In the genomic region with DNA sequence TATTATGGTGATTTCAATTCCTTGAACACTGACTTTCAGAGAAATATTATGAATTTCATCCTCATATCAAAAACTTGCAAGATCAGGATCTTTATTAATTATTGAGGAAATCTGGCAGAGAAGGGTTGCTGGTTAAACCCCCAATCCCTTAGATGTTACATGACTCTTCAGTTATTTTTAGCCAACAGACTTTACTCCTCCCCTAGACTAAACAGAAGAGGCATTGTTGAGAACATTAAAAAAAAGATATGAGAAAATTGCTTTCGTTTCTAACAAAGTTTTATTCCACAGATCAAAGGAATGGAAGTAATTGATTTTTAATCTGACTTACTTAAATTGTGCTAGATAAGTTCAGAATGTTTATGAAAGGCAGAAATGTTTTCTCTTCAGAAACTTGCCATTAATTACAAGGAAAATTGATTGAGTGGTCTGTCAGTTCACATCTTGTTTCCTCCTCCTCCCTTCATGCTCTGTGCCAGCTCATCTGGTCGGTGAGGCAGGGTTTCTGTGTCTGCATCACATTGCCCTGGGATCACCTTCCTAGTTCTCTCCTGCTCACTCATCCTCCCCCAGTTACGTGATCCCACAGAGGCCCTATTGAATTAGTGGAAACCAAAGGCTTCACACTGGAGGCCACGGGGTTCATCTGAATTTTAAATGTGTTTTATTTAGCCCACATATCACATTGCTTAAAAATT, we compare ENCODE assay signal across 13 cellular contexts.
DNase-seq lines count a peak whose midpoint lies in the region; ATAC-seq and TF ChIP-seq lines count a peak whose summit lies in the region.
"Had no signal": no experiment of that assay in that cellular context is flagged by ENCODE, and none has a peak within 500 bp of the region (broad histone marks: within the 10 kb centered on the region; RNA-seq: fewer than 3 reads in every experiment).

No MANE protein-coding gene starts in this region.

- no peak overlapping the region for H3K23ac ChIP-seq in neuronal stem cell (ENCODE audit: low read depth, low read length, poor library complexity)

- H2BK15ac ChIP-seq in neuronal stem cell (ENCODE audit: low read length): no peak overlapping the region

- no peak for ATAC-seq in HG03097 (IDR thresholded peaks at IDR 0.05; ENCODE audit: low FRiP score, unreplicated experiment)
- ATAC-seq: GM23338 had no signal

- DNase-seq in NCI-H2171 treated with DMSO at 0.1 percent for 48 hours (lab: John Stamatoyannopoulos, UW) (peak; percentile 48), epithelial cell of esophagus (ENCODE audit: low read depth) (peak; percentile 59), medulla oblongata (ENCODE audit: extremely low spot score) (peak; percentile 30), neuronal stem cell (ENCODE audit: low spot score) (no peak), NCI-H128 (lab: John Stamatoyannopoulos, UW; ENCODE audit: unreplicated experiment) (no peak)
- no peak for DNase-seq in activated CD8-positive, alpha-beta memory T cell treated with anti-CD3 and anti-CD28 coated beads, Interleukin-2, amount 50 U/mL, for 4 hours
- DNase-seq: activated T-cell treated with anti-CD3 and anti-CD28 coated beads for 4 hours, GF-D8, T-helper 9 cell had no signal

- H3K79me2 ChIP-seq in ACC112 (ENCODE audit: control insufficient read depth, insufficient read depth, low read length, unreplicated experiment): no peaks in the 10 kb centered on the region

- H3K18ac ChIP-seq in neuronal stem cell (ENCODE audit: low read length): no peak overlapping the region

- no CpG with 5 or more reads among the region's 4 CpGs for WGBS in neuronal stem cell (ENCODE audit: extremely low coverage in 2 of 2, insufficient read length in 2 of 2, insufficient replicate concordance in 1 of 2), 2 donors

- H2AK5ac ChIP-seq in neuronal stem cell (ENCODE audit: low read depth, low read length): no peak overlapping the region

- peak overlapping the region; percentile 10; the same call in 1 of the 2 replicates for H3K27ac ChIP-seq in ACC112 (ENCODE audit: low read depth, low read length)
- no peak overlapping the region for H3K27ac ChIP-seq in neuronal stem cell (replicated peaks; ENCODE audit: low read length)

- H3K4me1 ChIP-seq in ACC112 (ENCODE audit: control insufficient read depth, insufficient read depth, low read length, unreplicated experiment) (peaks cover 15% of the 10 kb centered on the region), neuronal stem cell (ENCODE audit: control insufficient read depth in 2 of 2, insufficient read depth in 1 of 2, low read depth in 1 of 2, low read length in 2 of 2) (no peaks in the 10 kb centered on the region)

- H3K9ac ChIP-seq in neuronal stem cell (ENCODE audit: low read depth, low read length, poor library complexity): no peak overlapping the region

- no peak overlapping the region for H2BK12ac ChIP-seq in neuronal stem cell (ENCODE audit: low read length)

- H3K79me1 ChIP-seq in neuronal stem cell (ENCODE audit: low read depth, low read length): no peaks in the 10 kb centered on the region

- H2BK120ac ChIP-seq in neuronal stem cell (ENCODE audit: low read depth, low read length): no peak overlapping the region

- no peak overlapping the region for H2BK5ac ChIP-seq in neuronal stem cell (ENCODE audit: low read length)

- H4K8ac ChIP-seq in neuronal stem cell (ENCODE audit: low read depth, low read length): no peak overlapping the region

- no peak overlapping the region for H3K4me2 ChIP-seq in neuronal stem cell (ENCODE audit: insufficient read depth, low read length, poor library complexity, severe bottlenecking)
- H3K4me2 ChIP-seq: GM23338 had no signal

- no peaks in the 10 kb centered on the region for H3K36me3 ChIP-seq in ACC112 (ENCODE audit: insufficient read depth, low read length)
- H3K36me3 ChIP-seq in neuronal stem cell (replicated peaks in 1 of 2; ENCODE audit: control insufficient read depth in 2 of 2, insufficient read depth in 2 of 2, low read length in 2 of 2): no peaks in the 10 kb centered on the region
- H3K36me3 ChIP-seq: thoracic aorta had no signal

- TF ChIP-seq CTCF in epithelial cell of esophagus (IDR thresholded peaks at IDR 0.05; ENCODE audit: insufficient read depth, low read depth, low read length, missing control alignments): no peak

- no peak overlapping the region for H3K14ac ChIP-seq in neuronal stem cell (ENCODE audit: low read length)

- H4K91ac ChIP-seq in neuronal stem cell (ENCODE audit: low read depth, low read length, poor library complexity): no peak overlapping the region

- H3K4me3 ChIP-seq in ACC112 (ENCODE audit: low read depth, low read length) (peak overlapping the region; percentile 49; the same call in 1 of the 2 replicates), epithelial cell of esophagus (ENCODE audit: low read length) (no peak overlapping the region), neuronal stem cell (ENCODE audit: low read length in 2 of 2) (no peak overlapping the region)
- H3K4me3 ChIP-seq: GM23338, thoracic aorta had no signal

- no peaks in the 10 kb centered on the region for H3K9me3 ChIP-seq in neuronal stem cell (replicated peaks in 1 of 2; ENCODE audit: control insufficient read depth in 2 of 2, insufficient read depth in 1 of 2, low read depth in 1 of 2, low read length in 2 of 2)
- H3K9me3 ChIP-seq: thoracic aorta had no signal

- H3K27me3 ChIP-seq in ACC112 (ENCODE audit: insufficient read depth, low read length) (no peaks in the 10 kb centered on the region), neuronal stem cell (ENCODE audit: control insufficient read depth in 3 of 3, insufficient read depth in 3 of 3, low read depth in 1 of 3, low read length in 3 of 3) (peaks cover 0 to 5% (median 0%) of the 10 kb centered on the region in 3 experiments)

- H2AFZ ChIP-seq in ACC112 (ENCODE audit: low read length, unreplicated experiment): peak overlapping the region; percentile 1
- no peak overlapping the region for H2AFZ ChIP-seq in neuronal stem cell (ENCODE audit: low read length)
- H2AFZ ChIP-seq: GM23338 had no signal

- H3K4ac ChIP-seq in neuronal stem cell (ENCODE audit: low read length): no peak overlapping the region

Comparison
In these comparisons a context has a peak if more than half of its experiments do, and no peak if none do; other contexts are left out.
1. DNase-seq: peak in NCI-H2171 treated with DMSO at 0.1 percent for 48 hours (single experiment), epithelial cell of esophagus (single experiment) and medulla oblongata (single experiment); none in activated CD8-positive, alpha-beta memory T cell treated with anti-CD3 and anti-CD28 coated beads, Interleukin-2, amount 50 U/mL, for 4 hours (single experiment), neuronal stem cell (single experiment) and NCI-H128 (single experiment).